In genomic region chr22:46071451-46072029, GRCh38 we compare ENCODE assay signal across 8 cellular contexts.
DNase-seq lines count a peak whose midpoint lies in the region; ATAC-seq and TF ChIP-seq lines count a peak whose summit lies in the region.

No MANE protein-coding gene starts in this region.

- ATAC-seq in left ventricle myocardium superior = peak; percentile 45
- no peak for ATAC-seq in GM21737 (IDR thresholded peaks at IDR 0.05; ENCODE audit: unreplicated experiment)

- in situ Hi-C loops in SK-MEL-5 (cut with HindIII; ENCODE audit: low pct_unique_long_range_greater_than_20kb, low sequenced_read_pairs) = no loop called here

- intact Hi-C loops in left ventricle myocardium superior (cut with micrococcal nuclease) (no loop called here), posterior cingulate gyrus (cut with DNase I) (loop anchor here (2.0 to 5.0 kb wide), 3 partner anchors 15 to 59 kb away; no protein-coding TSS in a partner anchor)

- DNase-seq in GM03348 (ENCODE audit: low spot score) (peak; percentile 91), SK-MEL-5 (ENCODE audit: low read depth, low spot score) (peak; percentile 90), amygdala (lab: John Stamatoyannopoulos, UW) (peak in 53 of 56 donors; percentile 55 to 96 (median 87)), left ventricle myocardium superior (peak; percentile 94), posterior cingulate gyrus (peak; percentile 85 to 97 (median 88)), NCI-H187 treated with DMSO at 0.1 percent for 48 hours (lab: John Stamatoyannopoulos, UW) (no peak)

- peak; percentile 73 for TF ChIP-seq EP300 in Ishikawa (IDR thresholded peaks at IDR 0.05; ENCODE audit: borderline replicate concordance)

- no peak for TF ChIP-seq RAD21 in Ishikawa (IDR thresholded peaks at IDR 0.05; ENCODE audit: low read depth)

TF ChIP-seq in Ishikawa, 13 proteins besides CTCF, POLR2A, EP300 and RAD21:
- TF ChIP-seq MAX (IDR thresholded peaks at IDR 0.05) = peak; percentile 41; the same call in 1 of the 2 replicates
- TF ChIP-seq TCF12 (IDR thresholded peaks at IDR 0.05; ENCODE audit: low read depth) = peak; percentile 79
- TF ChIP-seq REST (IDR thresholded peaks at IDR 0.05; ENCODE audit: low read depth) = no peak
- TF ChIP-seq ZBTB7A (IDR thresholded peaks at IDR 0.05; ENCODE audit: low read depth) = 0 out of 2 replicates have a peak, but pooled peaks have one; percentile 1
- no peak; the same call in 1 of the 2 replicates for TF ChIP-seq FOXM1 (IDR thresholded peaks at IDR 0.05; ENCODE audit: borderline replicate concordance, low read depth)
- no peak for TF ChIP-seq CREB1 (IDR thresholded peaks at IDR 0.05; ENCODE audit: low read depth)
- no peak for TF ChIP-seq CEBPB (IDR thresholded peaks at IDR 0.05)
- peak; percentile 60 for TF ChIP-seq TEAD4 (IDR thresholded peaks at IDR 0.05)
- no peak for TF ChIP-seq USF1 (IDR thresholded peaks at IDR 0.05)
- no peak for TF ChIP-seq TAF1 (IDR thresholded peaks at IDR 0.05; ENCODE audit: low read depth)
- peak; percentile 95 for TF ChIP-seq NFIC (IDR thresholded peaks at IDR 0.05)
- peak; percentile 43; the same call in 1 of the 2 replicates for TF ChIP-seq EGR1 (IDR thresholded peaks at IDR 0.05)
- peak; percentile 41; the same call in 1 of the 2 replicates for TF ChIP-seq YY1 (IDR thresholded peaks at IDR 0.05; ENCODE audit: low read depth)
